ENCODE assay signal across 8 cellular contexts in the genomic region with DNA sequence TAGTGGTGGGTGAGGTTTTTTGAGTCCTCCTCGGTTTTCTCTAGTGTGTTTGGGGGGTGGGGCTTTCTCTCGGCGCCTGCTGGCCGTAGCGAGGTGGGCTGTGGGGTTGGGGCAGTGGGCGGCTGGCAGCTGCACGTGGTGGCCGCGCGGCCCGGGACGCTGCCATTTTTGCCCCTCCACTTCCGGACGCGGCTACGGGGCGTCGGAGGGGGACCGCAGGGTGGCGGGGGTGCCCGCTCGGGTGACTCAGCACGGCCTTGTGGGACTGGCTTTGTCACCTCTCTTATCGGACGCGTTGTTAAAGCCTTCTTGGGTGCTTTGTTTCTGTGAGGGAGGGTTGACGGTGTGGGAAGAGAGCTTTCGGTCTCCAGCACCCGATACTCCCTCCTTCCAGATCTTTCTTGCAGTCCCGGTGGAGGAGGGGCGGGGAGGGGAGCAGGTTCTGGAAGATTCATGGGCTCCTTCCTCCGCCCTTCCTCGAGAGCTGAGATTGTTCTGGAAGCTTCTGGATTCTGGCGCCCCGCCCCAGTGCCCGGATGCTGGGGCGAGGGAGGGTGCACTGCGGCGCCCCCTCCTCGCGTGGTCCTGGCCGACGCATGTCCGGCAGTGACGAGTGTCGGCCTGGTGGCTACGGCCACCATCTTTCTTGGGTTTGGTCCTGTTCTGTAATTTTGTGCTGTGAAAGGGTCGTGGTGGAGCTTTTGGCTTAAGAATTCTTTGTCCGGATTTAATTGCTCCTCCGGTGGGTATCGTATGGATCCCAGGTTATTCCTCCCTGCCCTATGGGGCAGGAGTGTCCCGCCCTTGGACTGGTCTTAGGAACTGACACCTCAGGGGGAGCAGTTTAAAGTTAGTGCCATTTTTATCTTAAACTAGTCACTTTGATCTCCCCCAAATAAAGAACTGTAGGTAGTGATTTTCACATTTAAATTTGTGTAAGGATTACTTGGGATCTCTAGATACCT. TPM values are rescaled to one million over a fixed set of nuclear protein-coding genes. Genes with fewer than 3 reads are reported as not detected.
DNase-seq lines count a peak whose midpoint lies in the region; ATAC-seq and TF ChIP-seq lines count a peak whose summit lies in the region.

No MANE protein-coding gene starts in this region.

- H3K4me3 ChIP-seq in HAP-1 (peak overlapping the region; percentile 90), dorsolateral prefrontal cortex (peak overlapping the region; percentile 67 to 100 (median 94)), lung (peak overlapping the region; percentile 80)

- 0 to 1% methylated on average over 52 of the region's 52 CpGs for WGBS in lung, 2 donors

- H3K27me3 ChIP-seq in HAP-1 (ENCODE audit: low read depth) (no peaks in the 10 kb centered on the region), dorsolateral prefrontal cortex (no peaks in the 10 kb centered on the region), lung (ENCODE audit: control insufficient read depth, insufficient read depth) (no peaks in the 10 kb centered on the region)

- H3K4me1 ChIP-seq in ES-I3 (ENCODE audit: insufficient read depth, low read length) (peaks cover 8% of the 10 kb centered on the region), HAP-1 (peaks cover 18% of the 10 kb centered on the region), lung (ENCODE audit: control insufficient read depth in 2 of 2, insufficient read depth in 2 of 2, low read length in 2 of 2) (peaks cover 7 to 11% of the 10 kb centered on the region in 2 donors)

- no peaks in the 10 kb centered on the region for H3K9me3 ChIP-seq in ES-I3 (ENCODE audit: control insufficient read depth, insufficient read depth, low read length)
- H3K9me3 ChIP-seq in HAP-1 = no peaks in the 10 kb centered on the region
- H3K9me3 ChIP-seq in lung (ENCODE audit: control insufficient read depth in 2 of 2, insufficient read depth in 1 of 2, low read length in 1 of 2) = no peaks in the 10 kb centered on the region

- H3K36me3 ChIP-seq in ES-I3 (ENCODE audit: insufficient read depth, low read length) (peaks cover 47% of the 10 kb centered on the region), HAP-1 (replicated peaks) (peaks cover 57% of the 10 kb centered on the region), lung (ENCODE audit: control insufficient read depth in 2 of 2, insufficient read depth in 2 of 2, low read length in 2 of 2) (peaks cover 20 to 38% of the 10 kb centered on the region in 2 donors)

- intact Hi-C loops in dorsolateral prefrontal cortex (cut with DNase I) = loop anchor here in 1 of 2 donors (1.0 kb wide), 1 partner anchor 9 kb away; no protein-coding TSS in a partner anchor

- TF ChIP-seq CTCF in dorsolateral prefrontal cortex (IDR thresholded peaks at IDR 0.05 in 54 of 56, conservative IDR thresholded peaks at IDR 0.05 in 2 of 56; ENCODE audit: low read depth in 1 of 56, partially characterized antibody in 56 of 56) (peak in 9 of 56 donors; percentile 9 to 24 (median 14)), lung (IDR thresholded peaks at IDR 0.05; ENCODE audit: control extremely low read depth, extremely low read depth) (no peak)

- in situ Hi-C loops in HAP-1 (cut with MboI; ENCODE audit: low sequenced_read_pairs) = loop anchor here (10.0 kb wide), 1 partner anchor 473 kb away; the partner anchor contains the start of gene VEGFA

- peak overlapping the region; percentile 94 to 100 (median 100) for H3K27ac ChIP-seq in dorsolateral prefrontal cortex
- H3K27ac ChIP-seq in lung (ENCODE audit: low read depth in 1 of 2, low read length in 1 of 2) = peak overlapping the region; percentile 94

- peak in 1 of 2 experiments; percentile 74 for DNase-seq in HAP-1 (ENCODE audit: low spot score in 2 of 2)
- peak; percentile 41 for DNase-seq in NCI-H1105 treated with DMSO at 0.1 percent for 48 hours (lab: John Stamatoyannopoulos, UW)
- peak; percentile 86 to 87 for DNase-seq in activated CD4-positive, alpha-beta T cell treated with anti-CD3 and anti-CD28 coated beads, Interleukin-2, amount 50 U/mL, for 48 hours
- peak in 7 of 10 donors; percentile 44 to 81 (median 62) for DNase-seq in dorsolateral prefrontal cortex
- DNase-seq in lung (ENCODE audit: low spot score) = peak; percentile 77
- peak; percentile 77 to 84 (median 80) for DNase-seq in stimulated activated CD4-positive, alpha-beta T cell treated with anti-CD3 and anti-CD28 coated beads, TNF-alpha, amount 100 ng/mL, for 1 hour (ENCODE audit: low read depth in 3 of 3, low spot score in 1 of 3)
- DNase-seq in cortex of kidney (lab: John Stamatoyannopoulos, UW) = no peak

- H3K9ac ChIP-seq in ES-I3 (ENCODE audit: low read depth, low read length) = peak overlapping the region; percentile 94

- peak; percentile 62 for ATAC-seq in lung (ENCODE audit: insufficient read depth, low FRiP score)

RNA-seq across cellular contexts. Expression of gene HSP90AB1, which starts 0.7 kb away (rescaled TPM):
- total RNA-seq in dorsolateral prefrontal cortex (1,000 to 10,000 TPM in 53 of 120 experiments, 100 to 1,000 TPM in 67; 482 to 1,543 (median 963) TPM), lung (100 to 1,000 TPM; 458 to 700 TPM)
- polyA plus RNA-seq in lung = 100 to 1,000 TPM; 289 to 560 TPM

RNA-seq across cellular contexts. Expression of gene SLC35B2, which starts 9.7 kb away (rescaled TPM):
- total RNA-seq in dorsolateral prefrontal cortex (10 to 100 TPM in 119 of 120 experiments, 1 to 10 TPM in 1; 9.6 to 55.6 (median 23.9) TPM), lung (10 to 100 TPM; 29.9 to 44.4 TPM)
- 10 to 100 TPM; 15.0 to 39.9 TPM for polyA plus RNA-seq in lung

RNA-seq across cellular contexts. Expression of gene NFKBIE, which starts 17.7 kb away (rescaled TPM):
- total RNA-seq in dorsolateral prefrontal cortex = 10 to 100 TPM in 13 of 120 experiments, 1 to 10 TPM in 107; 2.9 to 14.4 (median 7.5) TPM
- total RNA-seq in lung = 10 to 100 TPM; 13.1 to 20.1 TPM
- polyA plus RNA-seq in lung = 10 to 100 TPM; 20.7 to 40.6 TPM

RNA-seq across cellular contexts. Expression of gene TMEM151B, which starts 22.6 kb away (rescaled TPM):
- total RNA-seq in dorsolateral prefrontal cortex (100 to 1,000 TPM in 60 of 120 experiments, 10 to 100 TPM in 60; 28.3 to 159 (median 100) TPM), lung (under 1 TPM; 0.11 to 0.21 TPM)
- polyA plus RNA-seq in lung = under 1 TPM; 0.02 to 0.04 TPM

RNA-seq across cellular contexts. Expression of gene SLC29A1, which starts 24.2 kb away (rescaled TPM):
- total RNA-seq in dorsolateral prefrontal cortex (10 to 100 TPM; 22.4 to 79.8 (median 47.2) TPM), lung (10 to 100 TPM; 19.1 to 42.7 TPM)
- polyA plus RNA-seq in lung = 10 to 100 TPM; 20.3 to 32.5 TPM
